In the genomic region with DNA sequence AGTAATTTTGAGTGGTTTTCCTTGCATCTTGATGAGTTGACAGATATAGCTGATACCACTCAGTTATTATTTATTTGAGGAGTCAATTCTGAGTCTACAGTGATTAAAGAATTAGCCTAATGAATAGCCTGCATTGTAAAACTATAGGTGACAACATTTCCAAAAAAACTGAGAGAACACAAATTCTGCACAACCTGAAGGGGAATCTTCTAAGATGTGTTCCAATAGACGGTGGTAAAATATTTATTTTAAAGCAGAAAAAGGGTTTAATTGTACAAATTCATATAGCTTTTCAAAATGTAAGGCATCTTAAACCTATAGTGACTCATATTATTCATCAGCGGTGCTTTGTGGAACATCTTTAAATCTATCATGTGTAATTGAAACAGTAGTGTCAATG, we compare ENCODE assay signal across 15 cellular contexts.
DNase-seq lines count a peak whose midpoint lies in the region; ATAC-seq and TF ChIP-seq lines count a peak whose summit lies in the region.
"Had no signal": no experiment of that assay in that cellular context is flagged by ENCODE, and none has a peak within 500 bp of the region (broad histone marks: within the 10 kb centered on the region; RNA-seq: fewer than 3 reads in every experiment).

No MANE protein-coding gene starts in this region.

- no peak for DNase-seq in activated CD4-positive, alpha-beta T cell treated with anti-CD3 and anti-CD28 coated beads, Interleukin-2, amount 10 ng/mL, durations not matched to agents 7 days and 5 days
- no peak for DNase-seq in activated CD4-positive, alpha-beta T cell treated with anti-CD3 and anti-CD28 coated beads for 4 hours
- DNase-seq in HCT116 (ENCODE audit: low read depth, low spot score) = no peak
- DNase-seq in endodermal cell = no peak
- DNase-seq in D341Med (ENCODE audit: low spot score) = no peak
- DNase-seq in GM13976 (ENCODE audit: low spot score) = no peak
- no peak for DNase-seq in activated CD8-positive, alpha-beta T cell treated with anti-CD3 and anti-CD28 coated beads for 36 hours
- DNase-seq: Caco-2; CD8-positive, alpha-beta memory T cell; DMS53 had no signal

- no peaks in the 10 kb centered on the region for H3K9me2 ChIP-seq in HCT116 (ENCODE audit: insufficient read depth)

- no peak overlapping the region for H3K27ac ChIP-seq in HCT116 (ENCODE audit: low read depth, low read length)
- no peak overlapping the region for H3K27ac ChIP-seq in endodermal cell (ENCODE audit: low read depth, low read length)
- H3K27ac ChIP-seq: 22Rv1, KMS-11 had no signal

- TF ChIP-seq RAD21 in HCT116 (IDR thresholded peaks at IDR 0.05; ENCODE audit: low read depth) = no peak

- peak overlapping the region; percentile 22 for H3K27ac Mint-ChIP-seq in activated CD4-positive, alpha-beta T cell treated with anti-CD3 and anti-CD28 coated beads, Interleukin-2, amount 10 ng/mL, durations not matched to agents 7 days and 5 days
- no peak overlapping the region for H3K27ac Mint-ChIP-seq in endodermal cell
- no peak overlapping the region for H3K27ac Mint-ChIP-seq in activated CD8-positive, alpha-beta T cell treated with anti-CD3 and anti-CD28 coated beads for 36 hours
- H3K27ac Mint-ChIP-seq: CD14-positive monocyte had no signal

- TF ChIP-seq POLR2A in HCT116 (IDR thresholded peaks at IDR 0.05; ENCODE audit: borderline replicate concordance, extremely low read depth, insufficient read depth, insufficient read length) = no peak

- in situ Hi-C loops in GM13976 (cut with MboI; ENCODE audit: low sequenced_read_pairs, unreplicated experiment) = loop anchor here (10.0 kb wide), 1 partner anchor 258 kb away; no protein-coding TSS in a partner anchor

- H3K27me3 Mint-ChIP-seq in activated CD4-positive, alpha-beta T cell treated with anti-CD3 and anti-CD28 coated beads, Interleukin-2, amount 10 ng/mL, durations not matched to agents 7 days and 5 days = no peaks in the 10 kb centered on the region
- no peaks in the 10 kb centered on the region for H3K27me3 Mint-ChIP-seq in endodermal cell (ENCODE audit: insufficient read depth)
- no peaks in the 10 kb centered on the region for H3K27me3 Mint-ChIP-seq in activated CD8-positive, alpha-beta T cell treated with anti-CD3 and anti-CD28 coated beads for 36 hours
- H3K27me3 Mint-ChIP-seq: CD8-positive, alpha-beta memory T cell; IgD-negative memory B cell had no signal

- TF ChIP-seq CTCF in HCT116 (IDR thresholded peaks at IDR 0.05 in 2 of 3, conservative IDR thresholded peaks at IDR 0.05 in 1 of 3; ENCODE audit: borderline replicate concordance in 1 of 3, insufficient read depth in 1 of 3, low read depth in 2 of 3, low read length in 2 of 3) (no peak), endodermal cell (conservative IDR thresholded peaks at IDR 0.05) (no peak), GM13976 (IDR thresholded peaks at IDR 0.05; ENCODE audit: borderline replicate concordance, control extremely low read depth, extremely low read depth, insufficient read depth, missing control alignments) (no peak)
- no peak for TF ChIP-seq CTCF in activated CD8-positive, alpha-beta T cell treated with anti-CD3 and anti-CD28 coated beads for 36 hours (IDR thresholded peaks at IDR 0.05)

- H3K4me2 ChIP-seq in HCT116 (ENCODE audit: low read length) = no peak overlapping the region

- peak overlapping the region; percentile 36 for H2AFZ ChIP-seq in HCT116 (ENCODE audit: low read depth, low read length, poor library complexity, severe bottlenecking)

- H3K4me3 Mint-ChIP-seq in activated CD4-positive, alpha-beta T cell treated with anti-CD3 and anti-CD28 coated beads, Interleukin-2, amount 10 ng/mL, durations not matched to agents 7 days and 5 days = no peak overlapping the region
- no peak overlapping the region for H3K4me3 Mint-ChIP-seq in endodermal cell
- H3K4me3 Mint-ChIP-seq in activated CD8-positive, alpha-beta T cell treated with anti-CD3 and anti-CD28 coated beads for 36 hours = no peak overlapping the region
- H3K4me3 Mint-ChIP-seq: CD14-positive monocyte; CD8-positive, alpha-beta memory T cell had no signal

- H3K9me3 Mint-ChIP-seq in activated CD4-positive, alpha-beta T cell treated with anti-CD3 and anti-CD28 coated beads, Interleukin-2, amount 10 ng/mL, durations not matched to agents 7 days and 5 days = peaks cover 16% of the 10 kb centered on the region
- H3K9me3 Mint-ChIP-seq in endodermal cell = peaks cover 15% of the 10 kb centered on the region
- peaks cover 5% of the 10 kb centered on the region for H3K9me3 Mint-ChIP-seq in activated CD8-positive, alpha-beta T cell treated with anti-CD3 and anti-CD28 coated beads for 36 hours
- H3K9me3 Mint-ChIP-seq: CD8-positive, alpha-beta memory T cell had no signal

- intact Hi-C loops in HCT116 (cut with micrococcal nuclease) = loop anchor here (10.0 kb wide), 1 partner anchor 848 kb away; no protein-coding TSS in a partner anchor
- intact Hi-C loops in activated CD8-positive, alpha-beta T cell treated with anti-CD3 and anti-CD28 coated beads for 36 hours (cut with micrococcal nuclease) = loop anchor here (5.0 to 10.0 kb wide), 3 partner anchors 172 to 420 kb away; a partner anchor contains a TSS

- 100% methylated on average over 1 to 2 of the region's 2 CpGs for WGBS in endodermal cell (ENCODE audit: insufficient coverage in 1 of 2, insufficient read length in 1 of 2), 2 experiments

- H3K36me3 ChIP-seq in HCT116 (ENCODE audit: control insufficient read depth in 1 of 2, insufficient read depth in 2 of 2, low read length in 2 of 2) (no peaks in the 10 kb centered on the region), endodermal cell (ENCODE audit: control insufficient read depth, insufficient read depth, low read length) (no peaks in the 10 kb centered on the region)
- H3K36me3 ChIP-seq: HAP-1 had no signal

- peaks cover 31% of the 10 kb centered on the region for H3K4me1 Mint-ChIP-seq in activated CD4-positive, alpha-beta T cell treated with anti-CD3 and anti-CD28 coated beads, Interleukin-2, amount 10 ng/mL, durations not matched to agents 7 days and 5 days
- peaks cover 7% of the 10 kb centered on the region for H3K4me1 Mint-ChIP-seq in endodermal cell
- peaks cover 19% of the 10 kb centered on the region for H3K4me1 Mint-ChIP-seq in activated CD8-positive, alpha-beta T cell treated with anti-CD3 and anti-CD28 coated beads for 36 hours (ENCODE audit: low read depth)

- POLR2A ChIA-PET in activated CD4-positive, alpha-beta T cell treated with anti-CD3 and anti-CD28 coated beads, Interleukin-2, amount 10 ng/mL, durations not matched to agents 7 days and 5 days (lab: Charles Lee) = no interaction called here
- POLR2A ChIA-PET in HCT116 (lab: Charles Lee) = interaction anchor here (1.2 kb wide), 1 partner anchor 532 kb away, joined by 3 read pairs; no protein-coding TSS in a partner anchor
- POLR2A ChIA-PET in activated CD8-positive, alpha-beta T cell treated with anti-CD3 and anti-CD28 coated beads for 36 hours (lab: Charles Lee) = no interaction called here

- ATAC-seq in HCT116 = no peak
- no peak for ATAC-seq in activated CD8-positive, alpha-beta T cell treated with anti-CD3 and anti-CD28 coated beads for 36 hours

- CTCF ChIA-PET in activated CD4-positive, alpha-beta T cell treated with anti-CD3 and anti-CD28 coated beads, Interleukin-2, amount 10 ng/mL, durations not matched to agents 7 days and 5 days (lab: Charles Lee) = no interaction called here
- CTCF ChIA-PET in HCT116 (lab: Charles Lee) = no interaction called here
- CTCF ChIA-PET in activated CD8-positive, alpha-beta T cell treated with anti-CD3 and anti-CD28 coated beads for 36 hours (lab: Charles Lee) = interaction anchor here (0.9 kb wide), 1 partner anchor 82 kb away, joined by 3 read pairs; no protein-coding TSS in a partner anchor

- peaks cover 24% of the 10 kb centered on the region for H3K36me3 Mint-ChIP-seq in activated CD4-positive, alpha-beta T cell treated with anti-CD3 and anti-CD28 coated beads, Interleukin-2, amount 10 ng/mL, durations not matched to agents 7 days and 5 days (ENCODE audit: low read depth)
- peaks cover 5% of the 10 kb centered on the region for H3K36me3 Mint-ChIP-seq in endodermal cell (ENCODE audit: low read depth)
- H3K36me3 Mint-ChIP-seq in activated CD8-positive, alpha-beta T cell treated with anti-CD3 and anti-CD28 coated beads for 36 hours (ENCODE audit: low read depth) = peaks cover 3% of the 10 kb centered on the region
- H3K36me3 Mint-ChIP-seq: CD14-positive monocyte; CD8-positive, alpha-beta memory T cell had no signal

- H3K4me1 ChIP-seq in HCT116 (ENCODE audit: control insufficient read depth in 1 of 2, insufficient read depth in 2 of 2, low read length in 2 of 2) (peaks cover 26 to 30% of the 10 kb centered on the region in 2 experiments), endodermal cell (ENCODE audit: control insufficient read depth, insufficient read depth, low read length) (peaks cover 15% of the 10 kb centered on the region)

- RAD21 ChIA-PET in HCT116 (lab: Charles Lee; ENCODE audit: low non-redundant PET in 1 of 2, low total read pairs in 2 of 2, uncharacterized antibody in 2 of 2, unreplicated experiment in 2 of 2) = no interaction called here

- H3K79me2 ChIP-seq in HCT116 (ENCODE audit: insufficient read depth, low read length) = no peaks in the 10 kb centered on the region

- BruUV-seq in HCT116 (replicated peaks; lab: Mats Ljungman, UMichigan) = no TSS peak

- H3K27me3 ChIP-seq in HCT116 (ENCODE audit: insufficient read depth, low read length) (no peaks in the 10 kb centered on the region), endodermal cell (ENCODE audit: control insufficient read depth, insufficient read depth, low read length, poor library complexity, severe bottlenecking) (no peaks in the 10 kb centered on the region)

- no peaks in the 10 kb centered on the region for H4K20me1 ChIP-seq in HCT116 (ENCODE audit: insufficient read depth)

- H3K4me3 ChIP-seq in HCT116 (replicated peaks in 1 of 2; ENCODE audit: low read depth in 1 of 2, low read length in 2 of 2) (no peak overlapping the region), endodermal cell (ENCODE audit: low read length) (peak overlapping the region; percentile 12)
- H3K4me3 ChIP-seq: HAP-1 had no signal

- H3K9ac ChIP-seq in HCT116 (ENCODE audit: low read length) = no peak overlapping the region
- H3K9ac ChIP-seq in endodermal cell (ENCODE audit: extremely low read depth, low read length, poor library complexity, severe bottlenecking) = no peak overlapping the region
- H3K9ac ChIP-seq: KMS-11 had no signal

- H3K9me3 ChIP-seq in HCT116 (ENCODE audit: control insufficient read depth in 1 of 2, insufficient read depth in 1 of 2, low read depth in 1 of 2, low read length in 2 of 2) = no peaks in the 10 kb centered on the region
- peaks cover 19% of the 10 kb centered on the region for H3K9me3 ChIP-seq in endodermal cell (ENCODE audit: control insufficient read depth, low read length)
- H3K9me3 ChIP-seq: HAP-1 had no signal

TF ChIP-seq in HCT116, 20 proteins besides CTCF, POLR2A, EP300 and RAD21 (continues in another document):
- TF ChIP-seq CEBPB (IDR thresholded peaks at IDR 0.05; ENCODE audit: low read depth) (no peak), POLR2AphosphoS5 (IDR thresholded peaks at IDR 0.05; ENCODE audit: low read depth, low read length) (no peak), EZH2phosphoT487 (IDR thresholded peaks at IDR 0.05; ENCODE audit: borderline replicate concordance) (no peak), EZH2 (IDR thresholded peaks at IDR 0.05) (no peak), CBX3 (IDR thresholded peaks at IDR 0.05; ENCODE audit: low read depth) (no peak)
